ENCODE assay signal across 22 cellular contexts in the genomic region with DNA sequence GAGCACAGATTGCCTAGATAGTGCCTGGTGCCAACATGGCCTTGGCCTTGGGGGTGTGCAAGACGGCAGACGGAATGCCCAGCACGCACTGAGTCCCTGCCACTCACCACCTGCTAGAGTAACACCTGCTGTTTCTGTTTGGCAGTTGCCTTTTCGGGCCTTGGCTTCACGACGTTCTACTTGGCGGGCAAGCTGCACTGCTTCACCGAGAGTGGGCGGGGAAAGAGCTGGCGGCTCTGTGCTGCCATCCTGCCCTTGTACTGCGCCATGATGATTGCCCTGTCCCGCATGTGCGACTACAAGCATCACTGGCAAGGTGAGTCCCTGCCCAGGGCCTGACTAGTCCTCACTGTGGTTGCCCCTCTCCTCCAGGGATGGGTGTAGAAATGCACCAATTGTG.
"Had no signal": no experiment of that assay in that cellular context is flagged by ENCODE, and none has a peak within 500 bp of the region (broad histone marks: within the 10 kb centered on the region; RNA-seq: fewer than 3 reads in every experiment).

No MANE protein-coding gene starts in this region.

- H3K27ac Mint-ChIP-seq: dendritic cell treated with granulocyte-macrophage colony-stimulating factor and Interleukin-4, amounts not matched to agents 40 ng/mL and 50 ng/mL, for 4 days; effector memory CD8-positive, alpha-beta T cell; immature natural killer cell; naive thymus-derived CD8-positive, alpha-beta T cell; nephron progenitor cell; progenitor cell of endocrine pancreas; stimulated activated naive CD8-positive, alpha-beta T cell treated with anti-CD3 and anti-CD28 coated beads, Interleukin-15, amount 100 ng/mL, for 72 hours had no signal

- H3K4me3 Mint-ChIP-seq: dendritic cell treated with granulocyte-macrophage colony-stimulating factor and Interleukin-4, amounts not matched to agents 40 ng/mL and 50 ng/mL, for 4 days; effector memory CD8-positive, alpha-beta T cell; immature natural killer cell; naive thymus-derived CD8-positive, alpha-beta T cell; nephron progenitor cell; stimulated activated naive CD8-positive, alpha-beta T cell treated with anti-CD3 and anti-CD28 coated beads, Interleukin-15, amount 100 ng/mL, for 72 hours had no signal

- H3K36me3 ChIP-seq: colonic mucosa, lower lobe of right lung, pancreas, right lobe of liver, suprapubic skin, transverse colon had no signal

- H3K9me3 Mint-ChIP-seq: dendritic cell treated with granulocyte-macrophage colony-stimulating factor and Interleukin-4, amounts not matched to agents 40 ng/mL and 50 ng/mL, for 4 days; immature natural killer cell; nephron progenitor cell; stimulated activated naive CD8-positive, alpha-beta T cell treated with anti-CD3 and anti-CD28 coated beads, Interleukin-15, amount 100 ng/mL, for 72 hours had no signal

- H3K4me1 Mint-ChIP-seq: immature natural killer cell; naive thymus-derived CD8-positive, alpha-beta T cell; stimulated activated naive CD8-positive, alpha-beta T cell treated with anti-CD3 and anti-CD28 coated beads, Interleukin-15, amount 100 ng/mL, for 72 hours had no signal

- H3K27ac ChIP-seq: colonic mucosa, lower lobe of right lung, pancreas, right lobe of liver, suprapubic skin, transverse colon had no signal

- H3K4me3 ChIP-seq: colonic mucosa, lower lobe of right lung, pancreas, right lobe of liver, suprapubic skin, transverse colon had no signal

- ATAC-seq: effector memory CD8-positive, alpha-beta T cell; left ventricle myocardium superior; lower lobe of right lung; naive thymus-derived CD8-positive, alpha-beta T cell; pancreas; stimulated activated naive CD8-positive, alpha-beta T cell treated with anti-CD3 and anti-CD28 coated beads, Interleukin-15, amount 100 ng/mL, for 72 hours had no signal

- H3K4me1 ChIP-seq: colonic mucosa, lower lobe of right lung, pancreas, right lobe of liver, suprapubic skin, transverse colon had no signal

- DNase-seq: colonic mucosa; effector memory CD8-positive, alpha-beta T cell; erythroblast; hypothalamus; immature natural killer cell; left ventricle myocardium superior; lower lobe of right lung; naive thymus-derived CD8-positive, alpha-beta T cell; nephron progenitor cell; occipital lobe; pancreas; right lobe of liver; small intestine; stimulated activated CD4-positive, alpha-beta T cell treated with anti-CD3 and anti-CD28 coated beads, Interleukin-15, amount 100 ng/mL, for 24 hours; stimulated activated CD4-positive, alpha-beta T cell treated with anti-CD3 and anti-CD28 coated beads, Interleukin-2, amount 100 ng/mL, for 48 hours; stimulated activated CD8-positive, alpha-beta memory T cell treated with anti-CD3 and anti-CD28 coated beads, Interleukin-4, amount 100 ng/mL, for 48 hours; stimulated activated naive CD4-positive, alpha-beta T cell; stimulated activated naive CD8-positive, alpha-beta T cell treated with anti-CD3 and anti-CD28 coated beads, Interleukin-15, amount 100 ng/mL, for 72 hours; transverse colon had no signal

- H3K9me3 ChIP-seq: colonic mucosa, lower lobe of right lung, pancreas, right lobe of liver, suprapubic skin, transverse colon had no signal

- H3K36me3 Mint-ChIP-seq: immature natural killer cell; naive thymus-derived CD8-positive, alpha-beta T cell had no signal

- H3K27me3 ChIP-seq: colonic mucosa, pancreas, right lobe of liver, suprapubic skin, transverse colon had no signal

- H3K27me3 Mint-ChIP-seq: dendritic cell treated with granulocyte-macrophage colony-stimulating factor and Interleukin-4, amounts not matched to agents 40 ng/mL and 50 ng/mL, for 4 days; progenitor cell of endocrine pancreas; stimulated activated naive CD8-positive, alpha-beta T cell treated with anti-CD3 and anti-CD28 coated beads, Interleukin-15, amount 100 ng/mL, for 72 hours had no signal
